In the genomic region with DNA sequence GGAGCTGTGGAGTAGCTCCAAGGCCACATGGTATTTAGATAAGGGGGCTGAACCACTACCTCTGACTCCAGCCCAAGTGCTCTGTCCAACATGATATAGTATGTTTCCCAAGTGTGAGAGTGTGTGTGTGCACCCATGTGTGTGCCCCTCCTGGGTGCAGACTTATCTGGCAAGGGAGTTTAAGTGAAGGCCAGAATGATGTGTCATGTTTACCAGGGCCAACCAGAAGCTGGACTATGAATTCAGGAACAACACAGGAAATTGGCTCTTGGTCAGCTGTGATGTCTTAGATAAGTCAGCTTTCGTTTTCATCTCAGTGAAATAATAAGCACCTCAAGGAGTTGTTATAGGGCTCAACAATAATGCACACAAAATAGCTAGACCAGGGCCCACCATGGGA, we compare ENCODE assay signal across 1 cellular context.
TF ChIP-seq lines count a peak whose summit lies in the region.

No MANE protein-coding gene starts in this region.

TF ChIP-seq in K562, 482 proteins besides CTCF, POLR2A, EP300 and RAD21 (continued from another document):
- no peak for TF ChIP-seq JUN (IDR thresholded peaks at IDR 0.05; ENCODE audit: borderline replicate concordance, low read depth, low read length)
- TF ChIP-seq JUN (CRISPR knock-in tag; IDR thresholded peaks at IDR 0.05; ENCODE audit: borderline replicate concordance): no peak
- TF ChIP-seq SRSF3 (IDR thresholded peaks at IDR 0.05; ENCODE audit: insufficient read depth, low read length): no peak
- 0 out of 4 replicates have a peak, but pooled peaks of 1 of the 2 experiments have one; percentile 26 for TF ChIP-seq FOXK2 (conservative IDR thresholded peaks at IDR 0.05 in 1 of 2, IDR thresholded peaks at IDR 0.05 in 1 of 2; ENCODE audit: low read depth in 2 of 2)
- TF ChIP-seq, protein P1, sequence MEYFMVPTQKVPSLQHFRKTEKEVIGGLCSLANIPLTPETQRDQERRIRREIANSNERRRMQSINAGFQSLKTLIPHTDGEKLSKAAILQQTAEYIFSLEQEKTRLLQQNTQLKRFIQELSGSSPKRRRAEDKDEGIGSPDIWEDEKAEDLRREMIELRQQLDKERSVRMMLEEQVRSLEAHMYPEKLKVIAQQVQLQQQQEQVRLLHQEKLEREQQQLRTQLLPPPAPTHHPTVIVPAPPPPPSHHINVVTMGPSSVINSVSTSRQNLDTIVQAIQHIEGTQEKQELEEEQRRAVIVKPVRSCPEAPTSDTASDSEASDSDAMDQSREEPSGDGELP (CRISPR knock-in tag; IDR thresholded peaks at IDR 0.05; ENCODE audit: borderline replicate concordance): peak; percentile 41
- peak; percentile 12; the same call in 1 of the 2 replicates for TF ChIP-seq CBFA2T3 (IDR thresholded peaks at IDR 0.05)
